Comparison of ENCODE assay signal across 9 cellular contexts in the genomic region with DNA sequence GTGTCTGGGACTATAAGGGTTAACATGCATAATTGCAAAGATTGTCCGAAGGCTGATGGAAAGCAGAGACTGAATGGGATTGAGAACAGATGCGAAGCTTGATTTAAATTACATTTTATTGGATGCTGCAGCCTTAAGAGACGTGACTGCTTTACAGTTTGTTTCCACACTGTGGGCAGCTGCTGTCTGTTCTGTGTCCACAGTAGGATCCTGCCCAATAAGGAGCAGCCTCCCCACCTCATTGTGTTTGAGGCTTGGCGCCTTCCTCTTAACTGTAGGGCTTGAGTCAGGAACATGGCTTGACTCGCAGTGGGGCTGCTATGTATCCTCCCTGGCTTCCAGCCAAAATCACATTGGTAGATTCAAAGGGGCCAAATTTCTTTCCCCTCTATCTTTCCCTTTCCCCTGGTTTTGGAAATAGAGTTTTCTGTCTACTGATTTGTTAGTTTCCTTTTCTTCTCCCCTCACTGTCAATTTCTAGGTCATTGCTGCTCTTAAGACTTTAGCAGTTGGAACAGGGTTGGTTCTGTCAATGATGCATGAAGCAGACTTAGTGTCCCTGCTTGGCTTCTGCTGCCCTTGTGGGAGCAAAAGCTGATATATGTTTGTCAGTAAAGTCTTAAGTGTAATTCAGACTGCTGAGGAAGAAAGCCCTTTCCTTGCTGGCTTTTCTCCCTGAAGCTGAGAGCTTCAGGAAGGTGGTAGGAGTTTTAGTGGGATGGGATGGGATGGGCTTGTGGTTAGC. TPM values are rescaled to one million over a fixed set of nuclear protein-coding genes. Genes with fewer than 3 reads are reported as not detected.
DNase-seq lines count a peak whose midpoint lies in the region; ATAC-seq, FAIRE-seq and TF ChIP-seq lines count a peak whose summit lies in the region.
"Had no signal": no experiment of that assay in that cellular context is flagged by ENCODE, and none has a peak within 500 bp of the region (broad histone marks: within the 10 kb centered on the region; RNA-seq: fewer than 3 reads in every experiment).

No MANE protein-coding gene starts in this region.

- POLR2A ChIA-PET in K562 (lab: Yijun Ruan, JAX) = interaction anchor here (0.5 to 2.0 kb wide), 6 partner anchors 9 to 591 kb away, joined by 3 to 7 read pairs (median 4); no protein-coding TSS in a partner anchor

- H3K79me2 ChIP-seq in ACC112 (ENCODE audit: control insufficient read depth, insufficient read depth, low read length, unreplicated experiment) (peaks cover 2% of the 10 kb centered on the region), KMS-11 (ENCODE audit: insufficient read depth, low read depth) (peaks cover 7% of the 10 kb centered on the region; the same call in 1 of the 2 replicates), K562 (ENCODE audit: control insufficient read depth, insufficient read depth, low read length) (no peaks in the 10 kb centered on the region; the same call in 2 of the 3 replicates)

- 78% methylated on average over 5 of the region's 5 CpGs for WGBS in K562 (ENCODE audit: insufficient coverage, low coverage, missing lambda C conversion rate)
- WGBS in mesenchymal stem cell = 44% methylated on average over 5 of the region's 5 CpGs

- BruUV-seq in K562 (replicated peaks; lab: Mats Ljungman, UMichigan) = no TSS peak

- H3K36me3 ChIP-seq in ACC112 (ENCODE audit: insufficient read depth, low read length) = peaks cover 7% of the 10 kb centered on the region; the same call in 1 of the 2 replicates
- H3K36me3 ChIP-seq in KMS-11 (ENCODE audit: insufficient read depth) = peaks cover 9% of the 10 kb centered on the region; the same call in 1 of the 2 replicates
- H3K36me3 ChIP-seq in K562 (ENCODE audit: control insufficient read depth, insufficient read depth, low read length) = peaks cover 60% of the 10 kb centered on the region
- H3K36me3 ChIP-seq in mesenchymal stem cell (ENCODE audit: control insufficient read depth in 1 of 2, insufficient read depth in 2 of 2, low read depth in 1 of 2, low read length in 2 of 2) = peaks cover 0 to 17% of the 10 kb centered on the region in 2 experiments

- no peak for ATAC-seq in K562
- no peak for ATAC-seq in HG03354 (IDR thresholded peaks at IDR 0.05; ENCODE audit: poor library complexity, severe bottlenecking, unreplicated experiment)
- no peak for ATAC-seq in GM18519 (IDR thresholded peaks at IDR 0.05; ENCODE audit: low FRiP score, unreplicated experiment)

- peak overlapping the region; percentile 74 for H3K27ac ChIP-seq in ACC112 (ENCODE audit: low read depth, low read length)
- peak overlapping the region; percentile 27 for H3K27ac ChIP-seq in KMS-11
- no peak overlapping the region for H3K27ac ChIP-seq in K562 (ENCODE audit: extremely low read depth, low read depth, low read length)
- peak overlapping the region; percentile 59 for H3K27ac ChIP-seq in mesenchymal stem cell (ENCODE audit: low read length, poor library complexity, severe bottlenecking)

- H3K79me1 ChIP-seq in mesenchymal stem cell (replicated peaks; ENCODE audit: low read length, poor library complexity, severe bottlenecking) = no peaks in the 10 kb centered on the region

- peak overlapping the region; percentile 11 for H2BK120ac ChIP-seq in mesenchymal stem cell (ENCODE audit: low read depth, low read length)

- no peak for TF ChIP-seq RAD21 in K562 (CRISPR knock-in tag; conservative IDR thresholded peaks at IDR 0.05 in 1 of 2, IDR thresholded peaks at IDR 0.05 in 1 of 2)

- H3K4ac ChIP-seq in mesenchymal stem cell (ENCODE audit: low read depth in 1 of 2, low read length in 2 of 2) = no peak overlapping the region

- H3K27me3 ChIP-seq in ACC112 (ENCODE audit: insufficient read depth, low read length) (no peaks in the 10 kb centered on the region), KMS-11 (ENCODE audit: insufficient read depth, low read depth) (no peaks in the 10 kb centered on the region), K562 (ENCODE audit: control insufficient read depth in 2 of 2, insufficient read depth in 2 of 2, low read length in 2 of 2) (no peaks in the 10 kb centered on the region), mesenchymal stem cell (ENCODE audit: control insufficient read depth in 1 of 2, insufficient read depth in 1 of 2, low read length in 2 of 2) (no peaks in the 10 kb centered on the region)

- H3K9me3 ChIP-seq in K562 (replicated peaks; ENCODE audit: control insufficient read depth, insufficient read depth, low read depth, low read length) = no peaks in the 10 kb centered on the region
- no peaks in the 10 kb centered on the region for H3K9me3 ChIP-seq in mesenchymal stem cell (ENCODE audit: control insufficient read depth, low read length)

- TF ChIP-seq CTCF in KMS-11 (conservative IDR thresholded peaks at IDR 0.05; ENCODE audit: low read depth, low read length) (no peak), K562 (IDR thresholded peaks at IDR 0.05 in 2 of 3, conservative IDR thresholded peaks at IDR 0.05 in 1 of 3; ENCODE audit: insufficient read depth in 2 of 3, low read depth in 1 of 3, low read length in 3 of 3) (no peak)

- no peak overlapping the region for H2BK15ac ChIP-seq in mesenchymal stem cell (ENCODE audit: low read depth, poor library complexity, severe bottlenecking)

- no peak overlapping the region for H3K9ac ChIP-seq in KMS-11
- H3K9ac ChIP-seq in K562 (ENCODE audit: insufficient read depth in 1 of 2, low read depth in 2 of 2, low read length in 2 of 2) = no peak overlapping the region
- H3K9ac ChIP-seq in mesenchymal stem cell (ENCODE audit: low read length) = peak overlapping the region; percentile 75

- H3K4me3 ChIP-seq in ACC112 (ENCODE audit: low read depth, low read length) = no peak overlapping the region
- no peak overlapping the region for H3K4me3 ChIP-seq in KMS-11 (IDR thresholded peaks at IDR 0.05; ENCODE audit: insufficient read depth, low read depth, low read length)
- H3K4me3 ChIP-seq in K562 = no peak overlapping the region
- H3K4me3 ChIP-seq in mesenchymal stem cell (ENCODE audit: insufficient read depth in 1 of 2, low read depth in 1 of 2, low read length in 2 of 2) = peak overlapping the region in 1 of 2 experiments; percentile 4

- no peak for FAIRE-seq in K562 (lab: Jason Lieb, UNC)

- H3K9me1 ChIP-seq in K562 (ENCODE audit: control insufficient read depth, insufficient read depth, low read length) = no peaks in the 10 kb centered on the region

- H2AK5ac ChIP-seq in mesenchymal stem cell (ENCODE audit: low read length, severe bottlenecking) = no peak overlapping the region

- CTCF ChIA-PET in K562 (lab: Yijun Ruan, JAX; ENCODE audit: low intra/inter-chr PET ratio) = interaction anchor here (1.0 to 3.7 kb wide), 7 partner anchors 16 to 256 kb away, joined by 3 to 90 read pairs (median 4); partner anchors contain the start of gene CDC6

- H4K91ac ChIP-seq in mesenchymal stem cell (ENCODE audit: low read length) = no peak overlapping the region

- H4K8ac ChIP-seq in mesenchymal stem cell (ENCODE audit: low read length) = no peak overlapping the region

- intact Hi-C loops in K562 (cut with micrococcal nuclease) = loop anchor here (1.0 to 10.0 kb wide), 2 partner anchors 51 to 231 kb away; no protein-coding TSS in a partner anchor

- in situ Hi-C loops in K562 (cut with MboI) = loop anchor here (5.0 kb wide), 1 partner anchor 48 kb away; no protein-coding TSS in a partner anchor

- DNase-seq in K562 (ENCODE audit: extremely low read depth in 1 of 4, low spot score in 3 of 4) (no peak), mesenchymal stem cell (peak; percentile 77), AML-193 (lab: John Stamatoyannopoulos, UW) (no peak)
- no peak for DNase-seq in activated naive CD4-positive, alpha-beta T cell treated with anti-CD3 and anti-CD28 coated beads, Interleukin-2, amount 50 U/mL, for 16 hours
- DNase-seq: SIG-M5 had no signal

- TF ChIP-seq POLR2A in K562 (conservative IDR thresholded peaks at IDR 0.05) = peak; percentile 14; the same call in 1 of the 2 replicates

- H3K23ac ChIP-seq in mesenchymal stem cell (ENCODE audit: low read length in 2 of 2) = no peak overlapping the region

- peak overlapping the region; percentile 46; the same call in 1 of the 2 replicates for H3K4me2 ChIP-seq in KMS-11
- no peak overlapping the region for H3K4me2 ChIP-seq in K562 (ENCODE audit: insufficient read depth, low read length)
- H3K4me2 ChIP-seq in mesenchymal stem cell (ENCODE audit: low read length, poor library complexity, severe bottlenecking) = no peak overlapping the region

- peak overlapping the region in 1 of 2 experiments; percentile 82 for H2BK12ac ChIP-seq in mesenchymal stem cell (ENCODE audit: low read length in 2 of 2)

- H3K18ac ChIP-seq in mesenchymal stem cell (ENCODE audit: low read depth in 1 of 2, low read length in 2 of 2) = peak overlapping the region in 1 of 2 experiments; percentile 12

- H3K14ac ChIP-seq in mesenchymal stem cell (ENCODE audit: low read length in 2 of 2) = no peak overlapping the region

- no peak overlapping the region for H2AFZ ChIP-seq in ACC112 (ENCODE audit: low read length, unreplicated experiment)
- no peak overlapping the region for H2AFZ ChIP-seq in KMS-11 (ENCODE audit: low read depth)
- H2AFZ ChIP-seq in K562 (ENCODE audit: low read depth, low read length) = no peak overlapping the region
- H2AFZ ChIP-seq in mesenchymal stem cell (ENCODE audit: low read depth, low read length) = no peak overlapping the region

- H3K4me1 ChIP-seq in ACC112 (ENCODE audit: control insufficient read depth, insufficient read depth, low read length, unreplicated experiment) (peaks cover 41% of the 10 kb centered on the region), KMS-11 (ENCODE audit: low read depth, poor library complexity, severe bottlenecking) (peaks cover 71% of the 10 kb centered on the region), K562 (replicated peaks in 1 of 2; ENCODE audit: control insufficient read depth in 2 of 2, insufficient read depth in 2 of 2, low read length in 2 of 2) (peaks cover 26 to 29% of the 10 kb centered on the region in 2 experiments), mesenchymal stem cell (ENCODE audit: control insufficient read depth, insufficient read depth, low read depth, low read length) (peaks cover 25% of the 10 kb centered on the region)

- no peak for TF ChIP-seq EP300 in K562 (IDR thresholded peaks at IDR 0.05; ENCODE audit: low read length)

- H4K20me1 ChIP-seq in KMS-11 (ENCODE audit: insufficient read depth) (no peaks in the 10 kb centered on the region), K562 (replicated peaks; ENCODE audit: control insufficient read depth, insufficient read depth, low read length) (no peaks in the 10 kb centered on the region)

- H2BK5ac ChIP-seq in mesenchymal stem cell (ENCODE audit: low read depth, low read length, poor library complexity, severe bottlenecking) = no peak overlapping the region

RNA-seq across cellular contexts. Expression of gene RARA, which starts 5.1 kb away (rescaled TPM):
- 7.6 and 15.2 TPM in 2 replicates for total RNA-seq in K562 (2011; cell fraction: chromatin; rRNA removed; ENCODE audit: low replicate concordance)
- 9.7 and 10.0 TPM in 2 replicates for total RNA-seq in K562 (2011; cell fraction: nucleolus; rRNA removed)
- total RNA-seq in K562 (2011; cell fraction: nucleoplasm; rRNA removed) = 5.5 and 6.0 TPM in 2 replicates
- 13.6 and 18.7 TPM in 2 replicates for total RNA-seq in K562 (2014; rRNA removed)
- 5.0 and 7.5 TPM in 2 replicates for total RNA-seq in K562 (2014; rRNA removed; fragmentation: Illumina TruSeq; extraction: Trizol)
- total RNA-seq in K562 (2015; rRNA removed; fragmentation: Illumina TruSeq; extraction: Trizol) = 7.9 and 8.3 TPM in 2 replicates
- 26.2 and 28.0 TPM in 2 replicates for total RNA-seq in K562 (2021)
- polyA plus RNA-seq in K562 (2011; rRNA removed) = 2.7 and 3.5 TPM in 2 replicates
- 1.4 and 4.5 TPM in 2 replicates for polyA plus RNA-seq in K562 (2011; cell fraction: cytosol; rRNA removed)
- polyA plus RNA-seq in K562 (2011; cell fraction: nucleus; rRNA removed) = 4.6 and 15.6 TPM in 2 replicates
- 16.2 and 25.9 TPM in 2 replicates for polyA plus RNA-seq in K562 (2012)
- polyA plus RNA-seq in K562 (2014; fragmentation: Illumina TruSeq; extraction: Trizol) = 24.2 and 25.2 TPM in 2 replicates
- polyA plus RNA-seq in K562 (2014; fragmentation: Nextera tagmentation; extraction: Ambion mirVana) = under 1 TPM; 0.10 TPM
- 12.2 and 13.0 TPM in 2 replicates for polyA plus RNA-seq in K562 (2014; rRNA removed)
- 2.8 and 4.2 TPM in 2 replicates for polyA minus RNA-seq in K562 (2011; rRNA and poly(A)+ RNA removed)
- 9.2 and 9.8 TPM in 2 replicates for polyA minus RNA-seq in K562 (2011; cell fraction: cytosol; rRNA and poly(A)+ RNA removed)
- polyA minus RNA-seq in K562 (2011; cell fraction: nucleus; rRNA and poly(A)+ RNA removed) = 3.9 and 4.2 TPM in 2 replicates
- 32.6 TPM for polyA plus RNA-seq in mesenchymal stem cell (2013, experiment 1 of 2)
- 32.1 TPM for polyA plus RNA-seq in mesenchymal stem cell (2013, experiment 2 of 2)

RNA-seq across cellular contexts. Expression of gene CDC6, which starts 16.2 kb away (rescaled TPM):
- total RNA-seq in K562 (2011; cell fraction: chromatin; rRNA removed; ENCODE audit: low replicate concordance) = 102 and 166 TPM in 2 replicates
- total RNA-seq in K562 (2011; cell fraction: nucleolus; rRNA removed) = 52.6 and 55.5 TPM in 2 replicates
- total RNA-seq in K562 (2011; cell fraction: nucleoplasm; rRNA removed) = 82.0 and 95.0 TPM in 2 replicates
- total RNA-seq in K562 (2014; rRNA removed) (67.4 and 78.9 TPM in 2 replicates), K562 (2014; rRNA removed; fragmentation: Illumina TruSeq; extraction: Trizol) (119 and 133 TPM in 2 replicates), K562 (2015; rRNA removed; fragmentation: Illumina TruSeq; extraction: Trizol) (110 and 112 TPM in 2 replicates), K562 (2021) (121 and 126 TPM in 2 replicates)
- polyA plus RNA-seq in K562 (2011; rRNA removed) (63.3 and 106 TPM in 2 replicates), K562 (2014; fragmentation: Illumina TruSeq; extraction: Trizol) (141 and 150 TPM in 2 replicates), K562 (2014; fragmentation: Nextera tagmentation; extraction: Ambion mirVana) (10 to 100 TPM; 29.6 to 55.0 TPM), K562 (2014; rRNA removed) (70.5 and 73.4 TPM in 2 replicates)
- 26.5 and 34.3 TPM in 2 replicates for polyA plus RNA-seq in K562 (2011; cell fraction: cytosol; rRNA removed)
- 33.5 and 41.3 TPM in 2 replicates for polyA plus RNA-seq in K562 (2011; cell fraction: nucleus; rRNA removed)
- polyA plus RNA-seq in K562 (2012) = 67.6 and 73.5 TPM in 2 replicates
- polyA minus RNA-seq in K562 (2011; rRNA and poly(A)+ RNA removed) = 64.2 and 81.5 TPM in 2 replicates
- 15.9 and 41.5 TPM in 2 replicates for polyA minus RNA-seq in K562 (2011; cell fraction: cytosol; rRNA and poly(A)+ RNA removed)
- polyA minus RNA-seq in K562 (2011; cell fraction: nucleus; rRNA and poly(A)+ RNA removed) = 28.5 and 39.0 TPM in 2 replicates
- 8.5 TPM for polyA plus RNA-seq in mesenchymal stem cell (2013, experiment 1 of 2)
- 9.1 TPM for polyA plus RNA-seq in mesenchymal stem cell (2013, experiment 2 of 2)
